ENCODE assay signal across 20 cellular contexts in the genomic region with DNA sequence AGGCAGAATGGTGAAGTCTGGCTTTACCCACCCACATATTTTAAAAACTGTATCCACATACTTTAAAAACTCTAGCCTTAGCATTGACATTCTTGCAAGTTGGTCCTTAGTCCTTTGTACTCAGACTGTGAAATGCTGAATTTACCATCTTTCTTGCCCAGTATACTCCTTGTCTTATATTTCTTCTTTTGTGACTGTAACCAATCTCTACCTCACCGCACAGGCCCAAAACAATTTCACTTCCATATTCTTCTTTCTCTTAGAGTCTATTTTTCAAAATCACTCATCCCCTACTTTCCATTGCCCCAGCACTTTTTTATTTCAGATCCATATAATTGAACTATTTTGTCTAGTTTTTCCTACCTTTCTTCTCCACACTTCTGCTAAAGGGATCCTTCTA.
A peak's percentile ranks its signal among the peaks of the same experiment; 100 is the strongest.
DNase-seq lines count a peak whose midpoint lies in the region; ATAC-seq lines count a peak whose summit lies in the region.
"Had no signal": no experiment of that assay in that cellular context is flagged by ENCODE, and none has a peak within 500 bp of the region (broad histone marks: within the 10 kb centered on the region; RNA-seq: fewer than 3 reads in every experiment).

No MANE protein-coding gene starts in this region.

- no peak overlapping the region for H3K4me3 Mint-ChIP-seq in activated T-helper 17 cell treated with anti-CD3 and anti-CD28 coated beads, Interleukin-2, amount 50 U/mL, for 72 hours
- H3K4me3 Mint-ChIP-seq: activated CD4-positive, alpha-beta memory T cell treated with anti-CD3 and anti-CD28 coated beads, Interleukin-2, amount 10 ng/mL, durations not matched to agents 7 days and 5 days; endodermal cell; GM23338 had no signal

- DNase-seq in DMS 273 treated with DMSO at 0.1 percent for 48 hours (lab: John Stamatoyannopoulos, UW) (no peak), SIG-M5 (lab: John Stamatoyannopoulos, UW) (no peak), COLO668 (lab: John Stamatoyannopoulos, UW; ENCODE audit: unreplicated experiment) (no peak)
- DNase-seq: activated CD4-positive, alpha-beta memory T cell treated with anti-CD3 and anti-CD28 coated beads, Interleukin-2, amount 10 ng/mL, durations not matched to agents 7 days and 5 days; Calu3; central memory CD4-positive, alpha-beta T cell; endodermal cell; MM.1S; mucosa of descending colon; NCI-H2029 treated with DMSO at 0.1 percent for 48 hours; NCI-H510A; nucleus accumbens; SK-N-SH had no signal

- no peaks in the 10 kb centered on the region for H3K27me3 Mint-ChIP-seq in activated T-helper 17 cell treated with anti-CD3 and anti-CD28 coated beads, Interleukin-2, amount 50 U/mL, for 72 hours
- H3K27me3 Mint-ChIP-seq: activated CD4-positive, alpha-beta memory T cell treated with anti-CD3 and anti-CD28 coated beads, Interleukin-2, amount 10 ng/mL, durations not matched to agents 7 days and 5 days had no signal

- H3K27ac Mint-ChIP-seq in activated T-helper 17 cell treated with anti-CD3 and anti-CD28 coated beads, Interleukin-2, amount 50 U/mL, for 72 hours, result no peak overlapping the region
- H3K27ac Mint-ChIP-seq: activated CD4-positive, alpha-beta memory T cell treated with anti-CD3 and anti-CD28 coated beads, Interleukin-2, amount 10 ng/mL, durations not matched to agents 7 days and 5 days; endodermal cell; GM23338 had no signal

- H3K4me1 Mint-ChIP-seq in activated T-helper 17 cell treated with anti-CD3 and anti-CD28 coated beads, Interleukin-2, amount 50 U/mL, for 72 hours, result no peaks in the 10 kb centered on the region
- H3K4me1 Mint-ChIP-seq: activated CD4-positive, alpha-beta memory T cell treated with anti-CD3 and anti-CD28 coated beads, Interleukin-2, amount 10 ng/mL, durations not matched to agents 7 days and 5 days; endodermal cell; GM23338 had no signal

- peak; percentile 86 for ATAC-seq in GM18519 (IDR thresholded peaks at IDR 0.05; ENCODE audit: low FRiP score, unreplicated experiment)
- ATAC-seq in GM21515 (IDR thresholded peaks at IDR 0.05; ENCODE audit: unreplicated experiment), result peak; percentile 77
- peak; percentile 86 for ATAC-seq in HG02973 (IDR thresholded peaks at IDR 0.05; ENCODE audit: unreplicated experiment)
- ATAC-seq in HG03575 (IDR thresholded peaks at IDR 0.05; ENCODE audit: extremely low read depth, insufficient number of reproducible peaks, low FRiP score, unreplicated experiment), result peak; percentile 68
- no peak for ATAC-seq in activated T-helper 17 cell treated with anti-CD3 and anti-CD28 coated beads, Interleukin-2, amount 50 U/mL, for 72 hours (replicated peaks)
- ATAC-seq: GM23338, left lobe of liver, mucosa of descending colon had no signal

- no peaks in the 10 kb centered on the region for H3K9me3 Mint-ChIP-seq in activated T-helper 17 cell treated with anti-CD3 and anti-CD28 coated beads, Interleukin-2, amount 50 U/mL, for 72 hours
- H3K9me3 Mint-ChIP-seq: GM23338 had no signal

- no peaks in the 10 kb centered on the region for H3K36me3 Mint-ChIP-seq in activated T-helper 17 cell treated with anti-CD3 and anti-CD28 coated beads, Interleukin-2, amount 50 U/mL, for 72 hours (ENCODE audit: low read depth)
